In the genomic region with DNA sequence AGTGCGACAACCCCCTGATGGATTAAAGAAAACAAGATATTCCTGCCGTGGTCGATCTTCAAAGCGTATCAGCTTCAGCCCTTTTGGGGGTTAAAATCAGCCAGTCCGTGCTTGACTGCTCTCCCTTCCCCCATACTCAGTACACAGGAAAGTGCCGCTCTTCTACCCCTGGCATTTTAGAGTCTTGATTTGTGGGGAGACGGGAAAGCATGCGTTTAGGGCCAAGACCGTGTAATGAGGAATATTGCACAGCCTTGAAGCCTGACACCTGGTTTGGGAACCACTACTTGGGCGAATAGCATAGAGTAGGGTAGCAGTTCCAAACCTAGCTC, we compare ENCODE assay signal across 8 cellular contexts. TPM values are rescaled to one million over a fixed set of nuclear protein-coding genes. Genes with fewer than 3 reads are reported as not detected.
A peak's percentile ranks its signal among the peaks of the same experiment; 100 is the strongest.
DNase-seq lines count a peak whose midpoint lies in the region; ATAC-seq and TF ChIP-seq lines count a peak whose summit lies in the region.

No MANE protein-coding gene starts in this region.

- no peaks in the 10 kb centered on the region for H3F3A ChIP-seq in PC-3 (ENCODE audit: low read length, unreplicated experiment)

- H3K4me2 ChIP-seq in PC-3 (ENCODE audit: low read length) = peak overlapping the region; percentile 86

- H3K27me3 ChIP-seq in GM06990 (replicated peaks; ENCODE audit: control insufficient read depth, insufficient read depth, low read length) (no peaks in the 10 kb centered on the region), PC-3 (ENCODE audit: low read length) (no peaks in the 10 kb centered on the region), esophagus muscularis mucosa (no peaks in the 10 kb centered on the region), prostate gland (replicated peaks; ENCODE audit: insufficient read depth) (no peaks in the 10 kb centered on the region)

- no peaks in the 10 kb centered on the region for H3K9me3 ChIP-seq in PC-3 (ENCODE audit: low read length)
- H3K9me3 ChIP-seq in esophagus muscularis mucosa = no peaks in the 10 kb centered on the region
- H3K9me3 ChIP-seq in prostate gland = no peaks in the 10 kb centered on the region

- POLR2A ChIA-PET in PC-3 (lab: Charles Lee; ENCODE audit: unreplicated experiment) = no interaction called here

- DNase-seq in GM06990 (ENCODE audit: extremely low read depth, insufficient read length) (no peak), PC-3 (no peak), esophagus muscularis mucosa (ENCODE audit: extremely low spot score) (no peak), prostate gland (ENCODE audit: low spot score) (no peak), NCI-H1436 treated with DMSO at 0.1 percent for 48 hours (lab: John Stamatoyannopoulos, UW) (no peak), DMS114 treated with DMSO at 0.1 percent for 48 hours (lab: John Stamatoyannopoulos, UW; ENCODE audit: unreplicated experiment) (no peak)

- no peaks in the 10 kb centered on the region for H3K36me3 ChIP-seq in GM06990 (ENCODE audit: control insufficient read depth, insufficient read depth, low read length)
- H3K36me3 ChIP-seq in PC-3 (ENCODE audit: low read depth, low read length) = no peaks in the 10 kb centered on the region
- no peaks in the 10 kb centered on the region for H3K36me3 ChIP-seq in esophagus muscularis mucosa
- no peaks in the 10 kb centered on the region for H3K36me3 ChIP-seq in prostate gland

- H3K4me3 ChIP-seq in GM06990 (replicated peaks; ENCODE audit: low read depth, low read length) = peak overlapping the region; percentile 93
- H3K4me3 ChIP-seq in PC-3 (ENCODE audit: low read length) = peak overlapping the region; percentile 93
- peak overlapping the region; percentile 71 to 94 (median 89) for H3K4me3 ChIP-seq in esophagus muscularis mucosa
- peak overlapping the region; percentile 79 to 80 for H3K4me3 ChIP-seq in prostate gland

- ATAC-seq in PC-3 = peak; percentile 11; the same call in 1 of the 2 replicates
- ATAC-seq in GM19397 (IDR thresholded peaks at IDR 0.05; ENCODE audit: unreplicated experiment) = no peak
- no peak for ATAC-seq in GM19328 (IDR thresholded peaks at IDR 0.05; ENCODE audit: unreplicated experiment)

- TF ChIP-seq EP300 in esophagus muscularis mucosa (IDR thresholded peaks at IDR 0.05) = no peak

- intact Hi-C loops in PC-3 (cut with micrococcal nuclease) = no loop called here
- intact Hi-C loops in esophagus muscularis mucosa (cut with DNase I) = loop anchor here (10.0 kb wide), 1 partner anchor 152 kb away; a partner anchor contains a TSS
- intact Hi-C loops in prostate gland (cut with DNase I) = loop anchor here (5.0 kb wide), 1 partner anchor 64 kb away; no protein-coding TSS in a partner anchor

- peaks cover 47% of the 10 kb centered on the region for H3K79me2 ChIP-seq in PC-3 (ENCODE audit: low read length)

- BruUV-seq in PC-3 (replicated peaks; lab: Mats Ljungman, UMichigan) = TSS peak; percentile 96

- H4K20me1 ChIP-seq in PC-3 (ENCODE audit: low read length) = no peaks in the 10 kb centered on the region

- H3K4me1 ChIP-seq in PC-3 (ENCODE audit: insufficient read depth, low read length) (peaks cover 9% of the 10 kb centered on the region), esophagus muscularis mucosa (peaks cover 14 to 37% (median 28%) of the 10 kb centered on the region in 4 donors), prostate gland (replicated peaks) (no peaks in the 10 kb centered on the region)

- WGBS in esophagus muscularis mucosa = 7% methylated on average over 10 of the region's 10 CpGs
- 7% methylated on average over 10 of the region's 10 CpGs for WGBS in prostate gland

- 0 out of 2 replicates have a peak overlapping the region, but pooled peaks have one; percentile 37 for H3K27ac ChIP-seq in PC-3 (ENCODE audit: low read length)
- peak overlapping the region; percentile 85 to 89 (median 87) for H3K27ac ChIP-seq in esophagus muscularis mucosa (replicated peaks in 1 of 4)
- H3K27ac ChIP-seq in prostate gland = peak overlapping the region in 1 of 2 donors; percentile 83

- peak overlapping the region; percentile 89 for H2AFZ ChIP-seq in PC-3 (ENCODE audit: low read length)

- TF ChIP-seq CTCF in GM06990 (IDR thresholded peaks at IDR 0.05; ENCODE audit: insufficient read depth, low read length, poor library complexity, severe bottlenecking) = no peak
- TF ChIP-seq CTCF in PC-3 (conservative IDR thresholded peaks at IDR 0.05; ENCODE audit: low read depth, low read length) = no peak
- TF ChIP-seq CTCF in esophagus muscularis mucosa (IDR thresholded peaks at IDR 0.05) = no peak
- no peak for TF ChIP-seq CTCF in prostate gland (IDR thresholded peaks at IDR 0.05)

- no peaks in the 10 kb centered on the region for H3K9me2 ChIP-seq in PC-3 (replicated peaks; ENCODE audit: low read length)

- peak overlapping the region; percentile 94 for H3K9ac ChIP-seq in PC-3 (ENCODE audit: low read length)

- TF ChIP-seq POLR2A in esophagus muscularis mucosa (IDR thresholded peaks at IDR 0.05; ENCODE audit: low read depth) (no peak), prostate gland (IDR thresholded peaks at IDR 0.05) (no peak)

- CTCF ChIA-PET in PC-3 (lab: Charles Lee) = no interaction called here

RNA-seq across cellular contexts. Expression of a gene that starts 0.5 kb away (rescaled TPM):
- total RNA-seq in PC-3 (2014; rRNA removed) (9.9 and 15.6 TPM in 2 replicates), esophagus muscularis mucosa (10 to 100 TPM in 3 of 4 donors, 1 to 10 TPM in 1; 9.6 to 19.5 (median 17.9) TPM), prostate gland (10 to 100 TPM; 20.6 to 36.8 TPM)

RNA-seq across cellular contexts. Expression of a gene that starts 29.0 kb away (rescaled TPM):
- total RNA-seq in PC-3 (2014; rRNA removed) (2.3 and 2.5 TPM in 2 replicates), esophagus muscularis mucosa (1 to 10 TPM in 2 of 4 donors, not detected in 2; 1.5 to 2.5 TPM), prostate gland (1 to 10 TPM in 1 of 2 donors, under 1 TPM in 1; 0.57 to 6.9 TPM)

RNA-seq across cellular contexts. Expression of a gene that starts 52.3 kb away (rescaled TPM):
- not detected in 2 replicates for total RNA-seq in PC-3 (2014; rRNA removed)
- total RNA-seq in esophagus muscularis mucosa = not detected
- total RNA-seq in prostate gland = under 1 TPM in 1 of 2 donors, not detected in 1; 0.46 TPM
